Comparison of ENCODE assay signal across 13 cellular contexts in the genomic region with DNA sequence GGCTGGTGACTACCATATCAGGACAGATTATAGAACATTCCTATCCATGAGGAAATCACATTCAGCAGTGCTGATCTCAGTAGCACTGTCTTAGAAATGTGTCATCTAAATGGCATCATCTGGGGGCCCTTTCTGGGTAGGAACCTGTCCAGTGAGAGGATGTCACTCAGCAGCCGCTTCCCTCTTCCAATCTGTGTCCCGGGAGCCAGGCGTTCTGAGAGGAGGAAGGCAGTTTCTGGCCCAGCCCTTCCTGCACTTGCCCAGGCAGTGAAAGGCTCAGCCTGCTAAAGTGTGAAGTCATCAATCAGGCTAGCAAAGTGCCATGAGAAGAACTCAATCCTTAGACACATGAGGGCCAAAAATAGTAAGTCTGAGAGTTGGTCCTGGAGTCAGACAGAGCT. TPM values are rescaled to one million over a fixed set of nuclear protein-coding genes. Genes with fewer than 3 reads are reported as not detected.
A peak's percentile ranks its signal among the peaks of the same experiment; 100 is the strongest.
DNase-seq lines count a peak whose midpoint lies in the region; ATAC-seq and TF ChIP-seq lines count a peak whose summit lies in the region.
"Had no signal": no experiment of that assay in that cellular context is flagged by ENCODE, and none has a peak within 500 bp of the region (broad histone marks: within the 10 kb centered on the region; RNA-seq: fewer than 3 reads in every experiment).

No MANE protein-coding gene starts in this region.

- ATAC-seq in HG02678 (IDR thresholded peaks at IDR 0.05; ENCODE audit: unreplicated experiment) (no peak), HG03025 (IDR thresholded peaks at IDR 0.05; ENCODE audit: low FRiP score, unreplicated experiment) (no peak)

- peaks cover 16% of the 10 kb centered on the region for H3K36me3 ChIP-seq in brain microvascular endothelial cell (replicated peaks)
- peaks cover 7% of the 10 kb centered on the region for H3K36me3 ChIP-seq in cardiac muscle cell

- H3K27me3 ChIP-seq in brain microvascular endothelial cell (replicated peaks), result no peaks in the 10 kb centered on the region
- H3K27me3 ChIP-seq in cardiac muscle cell, result no peaks in the 10 kb centered on the region

- H3K27ac ChIP-seq in brain microvascular endothelial cell, result peak overlapping the region; percentile 8
- peak overlapping the region; percentile 71 for H3K27ac ChIP-seq in cardiac muscle cell

- H3K4me3 ChIP-seq in brain microvascular endothelial cell (ENCODE audit: low read depth, low read length) (no peak overlapping the region), cardiac muscle cell (no peak overlapping the region), skeletal muscle cell (ENCODE audit: low read depth, low read length) (no peak overlapping the region)

- DNase-seq in HPDE6-E6E7 (ENCODE audit: extremely low spot score), result peak; percentile 79
- peak; percentile 72 for DNase-seq in brain microvascular endothelial cell
- peak; percentile 45 to 74 for DNase-seq in cardiac muscle cell (ENCODE audit: low read depth in 1 of 2, low spot score in 1 of 2)
- DNase-seq in skeletal muscle cell (ENCODE audit: low read depth), result peak; percentile 55
- no peak for DNase-seq in GM13976 (ENCODE audit: low spot score)
- no peak for DNase-seq in activated T-cell treated with anti-CD3 and anti-CD28 coated beads, Interleukin-2, amount 50 U/mL, for 1 hour
- DNase-seq: activated CD8-positive, alpha-beta memory T cell treated with anti-CD3 and anti-CD28 coated beads for 24 hours; activated naive CD8-positive, alpha-beta T cell treated with anti-CD3 and anti-CD28 coated beads, Interleukin-2, amount 10 ng/mL, durations not matched to agents 7 days and 5 days; DMS53; stimulated activated CD4-positive, alpha-beta T cell treated with anti-CD3 and anti-CD28 coated beads, Interleukin-4, amount 100 ng/mL, for 24 hours; T-helper 2 cell had no signal

- H3K4me1 ChIP-seq in cardiac muscle cell (ENCODE audit: low read depth), result peaks cover 25% of the 10 kb centered on the region

- TF ChIP-seq CTCF in brain microvascular endothelial cell (IDR thresholded peaks at IDR 0.05; ENCODE audit: low read depth, low read length, missing control alignments), result no peak
- TF ChIP-seq CTCF in cardiac muscle cell (IDR thresholded peaks at IDR 0.05; ENCODE audit: low read depth, low read length), result no peak
- no peak for TF ChIP-seq CTCF in GM13976 (IDR thresholded peaks at IDR 0.05; ENCODE audit: borderline replicate concordance, control extremely low read depth, extremely low read depth, insufficient read depth, missing control alignments)

- no peaks in the 10 kb centered on the region for H3K9me3 ChIP-seq in cardiac muscle cell (ENCODE audit: low read depth)

- in situ Hi-C loops in brain microvascular endothelial cell (cut with HindIII; ENCODE audit: low pct_ligation_motif_present, low sequenced_read_pairs), result no loop called here
- in situ Hi-C loops in GM13976 (cut with MboI; ENCODE audit: low sequenced_read_pairs, unreplicated experiment), result no loop called here

RNA-seq across cellular contexts. Expression of a gene that starts 25.6 kb away (rescaled TPM):
- total RNA-seq in cardiac muscle cell, result 43.2 and 64.8 TPM in 2 replicates
- 60.7 and 69.7 TPM in 2 replicates for polyA plus RNA-seq in cardiac muscle cell

RNA-seq across cellular contexts. Expression of a gene that starts 46.3 kb away (rescaled TPM):
- total RNA-seq in cardiac muscle cell, result 3.7 and 6.3 TPM in 2 replicates
- polyA plus RNA-seq in cardiac muscle cell, result 4.1 and 6.6 TPM in 2 replicates

Comparison
In these comparisons a context has a peak if more than half of its experiments do, and no peak if none do; other contexts are left out.
1. DNase-seq: peak in HPDE6-E6E7 (single experiment), brain microvascular endothelial cell (single experiment), cardiac muscle cell (2 of 2) and skeletal muscle cell (single experiment); none in GM13976 (single experiment) and activated T-cell treated with anti-CD3 and anti-CD28 coated beads, Interleukin-2, amount 50 U/mL, for 1 hour (single experiment).